Comparison of ENCODE assay signal across 1 cellular context in the genomic region with DNA sequence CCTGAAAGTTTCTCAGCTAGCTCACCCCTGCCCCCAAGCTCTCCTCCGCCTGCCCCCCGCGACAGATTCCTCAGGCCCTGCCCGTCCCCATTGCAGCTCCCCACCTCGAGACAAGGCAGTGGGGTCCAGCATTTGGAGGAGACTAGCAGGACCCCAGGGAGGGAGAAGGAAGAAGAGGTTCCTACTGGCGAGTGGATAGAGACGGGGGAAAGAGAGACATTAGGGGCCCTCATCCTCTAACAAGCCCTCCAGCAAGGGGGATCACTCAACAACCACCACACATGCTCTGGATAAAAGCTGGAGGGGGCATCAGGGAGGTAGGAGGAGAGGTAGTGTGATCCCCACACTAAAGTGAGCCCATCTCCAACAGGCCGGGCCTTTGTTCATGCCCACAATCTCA.
TF ChIP-seq lines count a peak whose summit lies in the region.

No MANE protein-coding gene starts in this region.

TF ChIP-seq in SK-N-SH treated with all-trans-retinoic acid at 6 μM for 48 hours, 23 proteins besides CTCF, POLR2A, EP300 and RAD21 (continued from another document):
- no peak for TF ChIP-seq CSRNP3 (CRISPR knock-in tag; IDR thresholded peaks at IDR 0.05)
